In the genomic region with DNA sequence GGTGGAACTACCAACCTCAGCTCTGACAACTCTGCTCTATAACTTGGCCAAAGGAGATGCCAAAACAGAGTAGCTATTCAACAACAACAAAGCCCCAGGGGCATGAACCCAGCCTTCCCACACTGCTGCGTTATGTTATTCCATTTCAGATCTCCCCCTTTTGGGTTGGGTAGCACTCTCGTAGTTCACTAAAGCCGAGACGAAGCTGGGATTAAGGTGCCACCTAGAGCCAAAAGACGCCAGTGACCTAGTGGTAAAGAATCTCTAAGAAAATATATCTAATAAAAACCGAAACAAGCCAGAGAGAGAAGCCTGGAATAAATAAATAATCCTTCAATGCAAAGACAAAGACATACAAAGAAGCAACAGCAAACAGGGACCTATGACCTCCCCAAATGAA, we compare ENCODE assay signal across 15 cellular contexts.
A peak's percentile ranks its signal among the peaks of the same experiment; 100 is the strongest.
DNase-seq lines count a peak whose midpoint lies in the region; ATAC-seq and TF ChIP-seq lines count a peak whose summit lies in the region.
"Had no signal": no experiment of that assay in that cellular context is flagged by ENCODE, and none has a peak within 500 bp of the region (broad histone marks: within the 10 kb centered on the region; RNA-seq: fewer than 3 reads in every experiment).

No MANE protein-coding gene starts in this region.

- no peak overlapping the region for H4K5ac ChIP-seq in mesendoderm (ENCODE audit: low read length)

- H3K56ac ChIP-seq in mesendoderm (ENCODE audit: low read length): no peak overlapping the region

- TF ChIP-seq POLR2A in stomach (IDR thresholded peaks at IDR 0.05): no peak

- no peak for ATAC-seq in Panc1

- H3K9ac ChIP-seq in endodermal cell (ENCODE audit: extremely low read depth, low read length, poor library complexity, severe bottlenecking) (no peak overlapping the region), mesendoderm (ENCODE audit: low read length) (no peak overlapping the region), mammary epithelial cell (ENCODE audit: insufficient read depth, low read length) (no peak overlapping the region)
- H3K9ac ChIP-seq: GM23248 had no signal

- H2BK15ac ChIP-seq in mesendoderm (replicated peaks; ENCODE audit: low read depth): no peak overlapping the region

- H2BK5ac ChIP-seq in mesendoderm (ENCODE audit: low read length): no peak overlapping the region

- DNase-seq in Panc1 (ENCODE audit: low read depth, low spot score) (no peak), endodermal cell (peak; percentile 38), mesendoderm (peak; percentile 32), GM19240 (ENCODE audit: insufficient read length, low spot score) (no peak), mammary epithelial cell (no peak), stomach (no peak), NCI-H510A treated with DMSO at 0.1 percent for 48 hours (lab: John Stamatoyannopoulos, UW) (no peak)
- DNase-seq: ACHN; AML-193; Caco-2; CD4-positive, alpha-beta T cell; GM23248; H7; IMR-90 had no signal

- H3K27ac ChIP-seq in Panc1 (ENCODE audit: low read length) (no peak overlapping the region), endodermal cell (ENCODE audit: low read depth, low read length) (no peak overlapping the region), mesendoderm (ENCODE audit: low read depth, low read length) (no peak overlapping the region), mammary epithelial cell (ENCODE audit: insufficient read depth, low read depth, low read length) (no peak overlapping the region), stomach (no peak overlapping the region)
- H3K27ac ChIP-seq: C4-2B, GM23248 had no signal

- dilution Hi-C loops in mammary epithelial cell (cut with HindIII; ENCODE audit: low sequenced_read_pairs): no loop called here

- no peak overlapping the region for H2AFZ ChIP-seq in mammary epithelial cell (ENCODE audit: low read depth, low read length)
- H2AFZ ChIP-seq: GM23248 had no signal

- H3K4me3 ChIP-seq in Panc1 (ENCODE audit: low read depth in 2 of 2, low read length in 2 of 2): no peak overlapping the region
- no peak overlapping the region for H3K4me3 ChIP-seq in endodermal cell (ENCODE audit: low read length)
- no peak overlapping the region for H3K4me3 ChIP-seq in mesendoderm (ENCODE audit: low read length)
- H3K4me3 ChIP-seq in mammary epithelial cell (replicated peaks in 1 of 3; ENCODE audit: insufficient read depth in 1 of 3, low read depth in 2 of 3, low read length in 3 of 3): no peak overlapping the region
- H3K4me3 ChIP-seq in stomach: no peak overlapping the region
- H3K4me3 ChIP-seq: GM23248 had no signal

- no peak overlapping the region for H2BK120ac ChIP-seq in mesendoderm (ENCODE audit: low read depth, low read length)

- no peak overlapping the region for H3K18ac ChIP-seq in mesendoderm (ENCODE audit: low read length)

- no peak overlapping the region for H3K23ac ChIP-seq in mesendoderm (ENCODE audit: low read length)

- H4K20me1 ChIP-seq in mammary epithelial cell (ENCODE audit: insufficient read depth, low read length): no peaks in the 10 kb centered on the region

- WGBS in endodermal cell (ENCODE audit: insufficient coverage in 1 of 2, insufficient read length in 1 of 2), 2 experiments: 60 to 75% methylated on average over 1 to 6 of the region's 6 CpGs
- no CpG with 5 or more reads among the region's 6 CpGs for WGBS in mesendoderm (ENCODE audit: extremely low coverage, insufficient coverage, low lambda C conversion rate)
- WGBS in mammary epithelial cell (ENCODE audit: low coverage, missing lambda C conversion rate): 68% methylated on average over 6 of the region's 6 CpGs
- 65 to 74% (median 69%) methylated on average over 6 of the region's 6 CpGs for WGBS in stomach, 5 donors

- TF ChIP-seq CTCF in Panc1 (IDR thresholded peaks at IDR 0.05): peak; percentile 16; the same call in 1 of the 2 replicates
- TF ChIP-seq CTCF in endodermal cell (conservative IDR thresholded peaks at IDR 0.05): peak; percentile 36
- no peak for TF ChIP-seq CTCF in mammary epithelial cell (conservative IDR thresholded peaks at IDR 0.05 in 1 of 2, IDR thresholded peaks at IDR 0.05 in 1 of 2; ENCODE audit: extremely low read depth in 1 of 2, insufficient read depth in 1 of 2, low read depth in 1 of 2, low read length in 2 of 2)
- TF ChIP-seq CTCF in stomach (IDR thresholded peaks at IDR 0.05): no peak

- no peak overlapping the region for H3K4ac ChIP-seq in mesendoderm (ENCODE audit: low read depth, low read length)

- POLR2A ChIA-PET in Panc1 (lab: Charles Lee): no interaction called here

- in situ Hi-C loops in Panc1 (cut with HindIII; ENCODE audit: low pct_unique_long_range_greater_than_20kb, low sequenced_read_pairs): no loop called here
- in situ Hi-C loops in mammary epithelial cell (cut with MboI; ENCODE audit: low sequenced_read_pairs in 2 of 2): no loop called here

- no peak for TF ChIP-seq EP300 in stomach (IDR thresholded peaks at IDR 0.05)

- intact Hi-C loops in Panc1 (cut with micrococcal nuclease; ENCODE audit: unreplicated experiment): no loop called here
- intact Hi-C loops in mammary epithelial cell (cut with micrococcal nuclease): no loop called here
- intact Hi-C loops in stomach (cut with DNase I; ENCODE audit: low total_unique reads): no loop called here

- no peak overlapping the region for H4K8ac ChIP-seq in mesendoderm (ENCODE audit: low read depth, low read length)

- H3K36me3 ChIP-seq in Panc1 (ENCODE audit: control insufficient read depth, insufficient read depth, low read length) (no peaks in the 10 kb centered on the region), endodermal cell (ENCODE audit: control insufficient read depth, insufficient read depth, low read length) (no peaks in the 10 kb centered on the region), mesendoderm (ENCODE audit: control insufficient read depth, insufficient read depth, low read length) (no peaks in the 10 kb centered on the region), mammary epithelial cell (ENCODE audit: insufficient read depth, low read length) (no peaks in the 10 kb centered on the region), stomach (no peaks in the 10 kb centered on the region)

- H3K27ac Mint-ChIP-seq in endodermal cell: no peak overlapping the region
- H3K27ac Mint-ChIP-seq: CD4-positive, alpha-beta T cell had no signal

- H3K4me1 ChIP-seq in Panc1 (ENCODE audit: control insufficient read depth, insufficient read depth, low read length): no peaks in the 10 kb centered on the region
- H3K4me1 ChIP-seq in endodermal cell (ENCODE audit: control insufficient read depth, insufficient read depth, low read length): no peaks in the 10 kb centered on the region
- H3K4me1 ChIP-seq in mesendoderm (ENCODE audit: control insufficient read depth, low read depth, low read length): peaks cover 2% of the 10 kb centered on the region
- H3K4me1 ChIP-seq in mammary epithelial cell (ENCODE audit: insufficient read depth, low read length): no peaks in the 10 kb centered on the region
- H3K4me1 ChIP-seq in stomach: no peaks in the 10 kb centered on the region
- H3K4me1 ChIP-seq: Caco-2 had no signal

- H3K4me2 ChIP-seq in mesendoderm (ENCODE audit: low read length) (no peak overlapping the region), mammary epithelial cell (ENCODE audit: insufficient read depth, low read depth, low read length) (no peak overlapping the region)

- CTCF ChIA-PET in Panc1 (lab: Charles Lee): no interaction called here
- CTCF ChIA-PET in mammary epithelial cell (lab: Charles Lee; ENCODE audit: low non-redundant PET): no interaction called here

- H3K79me1 ChIP-seq in mesendoderm (ENCODE audit: low read length): no peaks in the 10 kb centered on the region

- no peak overlapping the region for H2AK5ac ChIP-seq in mesendoderm (ENCODE audit: low read length)

- H3K9me3 ChIP-seq in Panc1 (ENCODE audit: control insufficient read depth, insufficient read depth, low read depth, low read length) (no peaks in the 10 kb centered on the region), endodermal cell (ENCODE audit: control insufficient read depth, low read length) (peaks cover 10% of the 10 kb centered on the region), mammary epithelial cell (replicated peaks; ENCODE audit: insufficient read depth, low read length) (no peaks in the 10 kb centered on the region), stomach (peaks cover 0 to 10% (median 8%) of the 10 kb centered on the region in 4 donors)
- H3K9me3 ChIP-seq: Caco-2 had no signal

- H3K79me2 ChIP-seq in mesendoderm (ENCODE audit: control insufficient read depth, insufficient read depth, low read length) (no peaks in the 10 kb centered on the region), mammary epithelial cell (ENCODE audit: insufficient read depth, low read length) (no peaks in the 10 kb centered on the region)

- H3K4me3 Mint-ChIP-seq in endodermal cell: no peak overlapping the region
- H3K4me3 Mint-ChIP-seq: CD4-positive, alpha-beta T cell had no signal

- H3K4me1 Mint-ChIP-seq in endodermal cell: peaks cover 3% of the 10 kb centered on the region

- H3K27me3 ChIP-seq in Panc1 (ENCODE audit: control insufficient read depth, insufficient read depth, low read length): peaks cover 6% of the 10 kb centered on the region
- no peaks in the 10 kb centered on the region for H3K27me3 ChIP-seq in endodermal cell (ENCODE audit: control insufficient read depth, insufficient read depth, low read length, poor library complexity, severe bottlenecking)
- no peaks in the 10 kb centered on the region for H3K27me3 ChIP-seq in mesendoderm (ENCODE audit: insufficient read depth, low read length, poor library complexity)
- H3K27me3 ChIP-seq in mammary epithelial cell (ENCODE audit: insufficient read depth, low read length): peaks cover 3% of the 10 kb centered on the region
- H3K27me3 ChIP-seq in stomach: peaks cover 0 to 4% (median 0%) of the 10 kb centered on the region in 3 donors

- peaks cover 10% of the 10 kb centered on the region for H3K27me3 Mint-ChIP-seq in endodermal cell (ENCODE audit: insufficient read depth)

- BruUV-seq in Panc1 (replicated peaks; lab: Mats Ljungman, UMichigan) (no TSS peak), mammary epithelial cell (replicated peaks; lab: Mats Ljungman, UMichigan) (no TSS peak)

- H3K36me3 Mint-ChIP-seq in endodermal cell (ENCODE audit: low read depth): no peaks in the 10 kb centered on the region

- H3K9me3 Mint-ChIP-seq in endodermal cell: peaks cover 3% of the 10 kb centered on the region

Comparison
In these comparisons a context has a peak if more than half of its experiments do, and no peak if none do; other contexts are left out.
1. DNase-seq: peak in endodermal cell (single experiment) and mesendoderm (single experiment); none in Panc1 (single experiment), GM19240 (single experiment), mammary epithelial cell (single experiment), stomach (single experiment) and NCI-H510A treated with DMSO at 0.1 percent for 48 hours (single experiment).
2. CTCF ChIP-seq: peak in Panc1 (single experiment) and endodermal cell (single experiment); none in mammary epithelial cell (0 of 2) and stomach (0 of 7).